ENCODE assay signal across 22 cellular contexts in the genomic region with DNA sequence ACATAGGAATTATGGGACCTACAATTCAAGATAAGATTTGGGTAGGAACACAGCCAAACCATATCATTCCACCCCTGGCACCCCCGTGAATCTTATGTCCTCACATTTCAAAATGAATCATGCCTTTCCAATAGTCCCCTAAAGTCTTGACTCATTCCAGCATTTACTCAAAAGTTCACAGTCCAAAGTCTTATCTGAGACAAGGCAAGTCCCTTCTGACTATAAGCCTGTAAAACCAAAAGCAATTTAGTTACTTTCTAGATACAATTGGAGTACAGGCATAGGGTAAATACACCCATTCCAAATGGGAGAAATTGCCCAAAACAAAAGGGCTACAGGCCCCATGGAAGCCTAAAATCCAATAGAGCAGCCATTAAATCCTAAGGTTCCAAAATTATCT.
A peak's percentile ranks its signal among the peaks of the same experiment; 100 is the strongest.
DNase-seq lines count a peak whose midpoint lies in the region; ATAC-seq and TF ChIP-seq lines count a peak whose summit lies in the region.
"Had no signal": no experiment of that assay in that cellular context is flagged by ENCODE, and none has a peak within 500 bp of the region (broad histone marks: within the 10 kb centered on the region; RNA-seq: fewer than 3 reads in every experiment).

No MANE protein-coding gene starts in this region.

- H3K79me2 ChIP-seq in DND-41 (ENCODE audit: insufficient read depth, low read length): no peaks in the 10 kb centered on the region

- no peak for ATAC-seq in DND-41 (ENCODE audit: insufficient read depth, low read depth)
- peak; percentile 80 for ATAC-seq in left colon
- ATAC-seq: A549 had no signal

- H3K27ac ChIP-seq in DND-41 (ENCODE audit: low read length) (no peak overlapping the region), endodermal cell (ENCODE audit: low read depth, low read length) (no peak overlapping the region), neuronal stem cell (replicated peaks; ENCODE audit: low read length) (no peak overlapping the region)
- H3K27ac ChIP-seq: 22Rv1, A549, BLaER1 had no signal

- H3K27me3 Mint-ChIP-seq in endodermal cell (ENCODE audit: insufficient read depth): peaks cover 3% of the 10 kb centered on the region
- no peaks in the 10 kb centered on the region for H3K27me3 Mint-ChIP-seq in activated naive CD8-positive, alpha-beta T cell treated with anti-CD3 and anti-CD28 coated beads for 36 hours
- H3K27me3 Mint-ChIP-seq: CD4-positive, alpha-beta memory T cell had no signal

- no peak overlapping the region for H4K8ac ChIP-seq in neuronal stem cell (ENCODE audit: low read depth, low read length)

- 91 to 100% methylated on average over 1 of the region's 1 CpG for WGBS in endodermal cell (ENCODE audit: insufficient coverage in 1 of 2, insufficient read length in 1 of 2), 2 experiments
- WGBS in neuronal stem cell (ENCODE audit: extremely low coverage in 2 of 2, insufficient read length in 2 of 2, insufficient replicate concordance in 1 of 2), 2 donors: no CpG with 5 or more reads among the region's 1 CpG

- no peaks in the 10 kb centered on the region for H3K36me3 Mint-ChIP-seq in endodermal cell (ENCODE audit: low read depth)
- H3K36me3 Mint-ChIP-seq in activated naive CD8-positive, alpha-beta T cell treated with anti-CD3 and anti-CD28 coated beads for 36 hours: peaks cover 10% of the 10 kb centered on the region
- H3K36me3 Mint-ChIP-seq: CD14-positive monocyte; CD4-positive, CD25-positive, alpha-beta regulatory T cell had no signal

- 0 out of 2 replicates have a peak overlapping the region, but pooled peaks have one; percentile 36 for H2AFZ ChIP-seq in DND-41 (ENCODE audit: low read depth, low read length)
- H2AFZ ChIP-seq in neuronal stem cell (ENCODE audit: low read length): no peak overlapping the region

- H3K9me3 ChIP-seq in DND-41 (ENCODE audit: insufficient read depth, low read length, severe bottlenecking) (peaks cover 20% of the 10 kb centered on the region), endodermal cell (ENCODE audit: control insufficient read depth, low read length) (peaks cover 45% of the 10 kb centered on the region), neuronal stem cell (replicated peaks in 1 of 2; ENCODE audit: control insufficient read depth in 2 of 2, insufficient read depth in 1 of 2, low read depth in 1 of 2, low read length in 2 of 2) (peaks cover 0 to 3% of the 10 kb centered on the region in 2 donors)
- H3K9me3 ChIP-seq: A549, BE2C, Caco-2 had no signal

- H3K27me3 ChIP-seq in DND-41 (ENCODE audit: insufficient read depth, low read length, poor library complexity) (no peaks in the 10 kb centered on the region), endodermal cell (ENCODE audit: control insufficient read depth, insufficient read depth, low read length, poor library complexity, severe bottlenecking) (no peaks in the 10 kb centered on the region), neuronal stem cell (ENCODE audit: control insufficient read depth in 3 of 3, insufficient read depth in 3 of 3, low read depth in 1 of 3, low read length in 3 of 3) (no peaks in the 10 kb centered on the region)
- H3K27me3 ChIP-seq: BE2C, BLaER1 had no signal

- no peak overlapping the region for H2BK5ac ChIP-seq in neuronal stem cell (ENCODE audit: low read length)

- no peak overlapping the region for H3K4me3 Mint-ChIP-seq in endodermal cell
- H3K4me3 Mint-ChIP-seq in activated naive CD8-positive, alpha-beta T cell treated with anti-CD3 and anti-CD28 coated beads for 36 hours: no peak overlapping the region
- H3K4me3 Mint-ChIP-seq: CD14-positive monocyte; CD4-positive, alpha-beta memory T cell; CD4-positive, CD25-positive, alpha-beta regulatory T cell had no signal

- peaks cover 27% of the 10 kb centered on the region for H3K9me3 Mint-ChIP-seq in endodermal cell
- peaks cover 17% of the 10 kb centered on the region for H3K9me3 Mint-ChIP-seq in activated naive CD8-positive, alpha-beta T cell treated with anti-CD3 and anti-CD28 coated beads for 36 hours

- no peak overlapping the region for H3K27ac Mint-ChIP-seq in endodermal cell
- no peak overlapping the region for H3K27ac Mint-ChIP-seq in activated naive CD8-positive, alpha-beta T cell treated with anti-CD3 and anti-CD28 coated beads for 36 hours
- H3K27ac Mint-ChIP-seq: CD14-positive monocyte; CD4-positive, alpha-beta memory T cell; CD4-positive, CD25-positive, alpha-beta regulatory T cell had no signal

- no peaks in the 10 kb centered on the region for H3K4me1 Mint-ChIP-seq in endodermal cell
- H3K4me1 Mint-ChIP-seq in activated naive CD8-positive, alpha-beta T cell treated with anti-CD3 and anti-CD28 coated beads for 36 hours: peaks cover 4% of the 10 kb centered on the region

- no peak overlapping the region for H2AK5ac ChIP-seq in neuronal stem cell (ENCODE audit: low read depth, low read length)

- H3K4ac ChIP-seq in neuronal stem cell (ENCODE audit: low read length): no peak overlapping the region

- no peak overlapping the region for H2BK15ac ChIP-seq in neuronal stem cell (ENCODE audit: low read length)

- H3K18ac ChIP-seq in neuronal stem cell (ENCODE audit: low read length): no peak overlapping the region

- in situ Hi-C loops in ACHN (cut with HindIII; ENCODE audit: low pct_ligation_motif_present, low pct_unique_long_range_greater_than_20kb, low sequenced_read_pairs): no loop called here

- H3K14ac ChIP-seq in neuronal stem cell (ENCODE audit: low read length): peak overlapping the region; percentile 8

- no peak overlapping the region for H3K4me2 ChIP-seq in DND-41 (ENCODE audit: insufficient read depth, low read length)
- H3K4me2 ChIP-seq in neuronal stem cell (ENCODE audit: insufficient read depth, low read length, poor library complexity, severe bottlenecking): no peak overlapping the region
- H3K4me2 ChIP-seq: A549, BLaER1 had no signal

- H3K4me1 ChIP-seq in DND-41 (ENCODE audit: insufficient read depth, low read length): peaks cover 7% of the 10 kb centered on the region
- no peaks in the 10 kb centered on the region for H3K4me1 ChIP-seq in endodermal cell (ENCODE audit: control insufficient read depth, insufficient read depth, low read length)
- H3K4me1 ChIP-seq in neuronal stem cell (ENCODE audit: control insufficient read depth in 2 of 2, insufficient read depth in 1 of 2, low read depth in 1 of 2, low read length in 2 of 2): no peaks in the 10 kb centered on the region
- H3K4me1 ChIP-seq: A549, BE2C, Caco-2 had no signal

- H2BK120ac ChIP-seq in neuronal stem cell (ENCODE audit: low read depth, low read length): no peak overlapping the region

- H3K79me1 ChIP-seq in neuronal stem cell (ENCODE audit: low read depth, low read length): no peaks in the 10 kb centered on the region

- no peak overlapping the region for H2BK12ac ChIP-seq in neuronal stem cell (ENCODE audit: low read length)

- intact Hi-C loops in left colon (cut with DNase I, micrococcal nuclease): no loop called here

- no peak overlapping the region for H3K9ac ChIP-seq in DND-41 (ENCODE audit: low read depth, low read length)
- no peak overlapping the region for H3K9ac ChIP-seq in endodermal cell (ENCODE audit: extremely low read depth, low read length, poor library complexity, severe bottlenecking)
- H3K9ac ChIP-seq in neuronal stem cell (ENCODE audit: low read depth, low read length, poor library complexity): no peak overlapping the region
- H3K9ac ChIP-seq: BLaER1 had no signal

- H3K36me3 ChIP-seq in DND-41 (ENCODE audit: insufficient read depth, low read length): no peaks in the 10 kb centered on the region
- H3K36me3 ChIP-seq in endodermal cell (ENCODE audit: control insufficient read depth, insufficient read depth, low read length): no peaks in the 10 kb centered on the region
- no peaks in the 10 kb centered on the region for H3K36me3 ChIP-seq in neuronal stem cell (replicated peaks in 1 of 2; ENCODE audit: control insufficient read depth in 2 of 2, insufficient read depth in 2 of 2, low read length in 2 of 2)
- H3K36me3 ChIP-seq: BE2C, BLaER1 had no signal

- TF ChIP-seq CTCF in DND-41 (IDR thresholded peaks at IDR 0.05; ENCODE audit: borderline replicate concordance, extremely low read depth, low read length, poor library complexity, severe bottlenecking) (no peak), endodermal cell (conservative IDR thresholded peaks at IDR 0.05) (no peak)

- DNase-seq in DND-41 (no peak), endodermal cell (no peak), left colon (no peak), neuronal stem cell (ENCODE audit: low spot score) (no peak), ACHN (no peak), glomerular visceral epithelial cell (ENCODE audit: extremely low spot score) (no peak)
- DNase-seq in activated naive CD8-positive, alpha-beta T cell treated with anti-CD3 and anti-CD28 coated beads for 36 hours: no peak
- no peak for DNase-seq in stimulated activated CD4-positive, alpha-beta T cell treated with anti-CD3 and anti-CD28 coated beads, Interleukin-1b, Interleukin-23, amount 100 ng/mL, for 48 hours
- DNase-seq: BE2C; C1 segment of cervical spinal cord; Caco-2; Calu3; CD4-positive, alpha-beta memory T cell; CD4-positive, CD25-positive, alpha-beta regulatory T cell; CD8-positive, alpha-beta memory T cell; DMS53; DMS79; GF-D8 had no signal

- no peak overlapping the region for H3K23ac ChIP-seq in neuronal stem cell (ENCODE audit: low read depth, low read length, poor library complexity)

- no peak overlapping the region for H3K4me3 ChIP-seq in DND-41 (ENCODE audit: low read depth in 1 of 2, low read length in 2 of 2)
- H3K4me3 ChIP-seq in endodermal cell (ENCODE audit: low read length): peak overlapping the region; percentile 15
- H3K4me3 ChIP-seq in neuronal stem cell (ENCODE audit: low read length in 2 of 2): no peak overlapping the region
- H3K4me3 ChIP-seq: A549, BLaER1 had no signal

- no peaks in the 10 kb centered on the region for H4K20me1 ChIP-seq in DND-41 (ENCODE audit: insufficient read depth, low read length)
- H4K20me1 ChIP-seq: BLaER1 had no signal

- H4K91ac ChIP-seq in neuronal stem cell (ENCODE audit: low read depth, low read length, poor library complexity): no peak overlapping the region
